Comparison of ENCODE assay signal across 1 cellular context in the genomic region with DNA sequence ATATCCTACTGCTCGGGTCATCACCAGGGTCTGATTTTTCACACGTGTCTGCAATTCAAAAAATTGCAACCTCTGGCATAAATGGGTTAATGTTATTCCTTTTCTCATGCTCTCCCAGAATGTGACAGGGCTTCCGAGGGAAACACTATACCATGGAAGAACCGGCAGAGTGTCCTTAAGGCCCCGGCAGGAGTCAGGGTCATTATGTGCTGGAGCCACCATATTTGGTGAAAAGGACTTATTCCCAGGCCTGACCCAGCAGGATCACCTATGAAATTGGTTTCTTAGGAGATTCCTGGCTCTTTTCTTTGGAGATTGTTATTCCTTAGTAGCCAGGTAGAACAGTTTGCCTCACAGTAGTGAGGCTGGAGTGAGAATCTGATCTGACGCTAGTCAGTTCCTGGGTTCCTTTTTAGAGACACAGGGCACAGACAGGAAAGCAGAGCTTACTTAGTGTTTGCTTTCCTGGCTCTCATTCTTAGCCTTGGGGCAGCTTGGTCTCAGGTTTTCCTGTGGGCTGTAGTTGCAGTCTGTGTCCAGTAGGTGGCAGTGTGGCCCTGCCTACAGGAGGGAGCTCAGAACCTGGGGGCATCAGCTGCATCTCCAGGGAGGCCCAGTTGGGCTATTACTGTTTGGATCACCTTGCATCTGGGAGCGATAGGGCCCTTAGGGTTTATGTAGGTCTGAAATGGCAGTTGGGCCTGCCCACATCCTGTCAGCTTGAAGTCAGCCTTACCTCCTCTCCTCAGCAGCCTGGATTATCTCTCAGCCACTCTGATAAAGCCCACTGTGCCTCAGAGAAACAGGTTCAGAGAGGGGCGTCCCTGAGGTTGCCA.
TF ChIP-seq lines count a peak whose summit lies in the region.

No MANE protein-coding gene starts in this region.

TF ChIP-seq in GM12878, 131 proteins besides CTCF, POLR2A, EP300 and RAD21:
- TF ChIP-seq NRF1 (conservative IDR thresholded peaks at IDR 0.05; ENCODE audit: low read depth, low read length): no peak
- TF ChIP-seq, protein P1, sequence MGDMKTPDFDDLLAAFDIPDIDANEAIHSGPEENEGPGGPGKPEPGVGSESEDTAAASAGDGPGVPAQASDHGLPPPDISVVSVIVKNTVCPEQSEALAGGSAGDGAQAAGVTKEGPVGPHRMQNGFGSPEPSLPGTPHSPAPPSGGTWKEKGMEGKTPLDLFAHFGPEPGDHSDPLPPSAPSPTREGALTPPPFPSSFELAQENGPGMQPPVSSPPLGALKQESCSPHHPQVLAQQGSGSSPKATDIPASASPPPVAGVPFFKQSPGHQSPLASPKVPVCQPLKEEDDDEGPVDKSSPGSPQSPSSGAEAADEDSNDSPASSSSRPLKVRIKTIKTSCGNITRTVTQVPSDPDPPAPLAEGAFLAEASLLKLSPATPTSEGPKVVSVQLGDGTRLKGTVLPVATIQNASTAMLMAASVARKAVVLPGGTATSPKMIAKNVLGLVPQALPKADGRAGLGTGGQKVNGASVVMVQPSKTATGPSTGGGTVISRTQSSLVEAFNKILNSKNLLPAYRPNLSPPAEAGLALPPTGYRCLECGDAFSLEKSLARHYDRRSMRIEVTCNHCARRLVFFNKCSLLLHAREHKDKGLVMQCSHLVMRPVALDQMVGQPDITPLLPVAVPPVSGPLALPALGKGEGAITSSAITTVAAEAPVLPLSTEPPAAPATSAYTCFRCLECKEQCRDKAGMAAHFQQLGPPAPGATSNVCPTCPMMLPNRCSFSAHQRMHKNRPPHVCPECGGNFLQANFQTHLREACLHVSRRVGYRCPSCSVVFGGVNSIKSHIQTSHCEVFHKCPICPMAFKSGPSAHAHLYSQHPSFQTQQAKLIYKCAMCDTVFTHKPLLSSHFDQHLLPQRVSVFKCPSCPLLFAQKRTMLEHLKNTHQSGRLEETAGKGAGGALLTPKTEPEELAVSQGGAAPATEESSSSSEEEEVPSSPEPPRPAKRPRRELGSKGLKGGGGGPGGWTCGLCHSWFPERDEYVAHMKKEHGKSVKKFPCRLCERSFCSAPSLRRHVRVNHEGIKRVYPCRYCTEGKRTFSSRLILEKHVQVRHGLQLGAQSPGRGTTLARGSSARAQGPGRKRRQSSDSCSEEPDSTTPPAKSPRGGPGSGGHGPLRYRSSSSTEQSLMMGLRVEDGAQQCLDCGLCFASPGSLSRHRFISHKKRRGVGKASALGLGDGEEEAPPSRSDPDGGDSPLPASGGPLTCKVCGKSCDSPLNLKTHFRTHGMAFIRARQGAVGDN (IDR thresholded peaks at IDR 0.05): no peak
- TF ChIP-seq HDAC6 (IDR thresholded peaks at IDR 0.05; ENCODE audit: unreplicated experiment): no peak
- TF ChIP-seq SP1 (IDR thresholded peaks at IDR 0.05; ENCODE audit: low read depth, low read length): no peak
- peak; percentile 61 for TF ChIP-seq SMC3 (IDR thresholded peaks at IDR 0.05; ENCODE audit: borderline replicate concordance, low read length)
- no peak for TF ChIP-seq ZNF24 (IDR thresholded peaks at IDR 0.05)
- TF ChIP-seq, protein P2, sequence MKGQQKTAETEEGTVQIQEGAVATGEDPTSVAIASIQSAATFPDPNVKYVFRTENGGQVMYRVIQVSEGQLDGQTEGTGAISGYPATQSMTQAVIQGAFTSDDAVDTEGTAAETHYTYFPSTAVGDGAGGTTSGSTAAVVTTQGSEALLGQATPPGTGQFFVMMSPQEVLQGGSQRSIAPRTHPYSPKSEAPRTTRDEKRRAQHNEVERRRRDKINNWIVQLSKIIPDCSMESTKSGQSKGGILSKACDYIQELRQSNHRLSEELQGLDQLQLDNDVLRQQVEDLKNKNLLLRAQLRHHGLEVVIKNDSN (IDR thresholded peaks at IDR 0.05; ENCODE audit: borderline replicate concordance, extremely low read length, insufficient read depth, low read depth, low read length): no peak
- TF ChIP-seq YY1 (IDR thresholded peaks at IDR 0.05; ENCODE audit: low read depth, low read length): peak; percentile 54; the same call in 1 of the 2 replicates
- TF ChIP-seq DPF2 (IDR thresholded peaks at IDR 0.05): no peak
- TF ChIP-seq IKZF1 (conservative IDR thresholded peaks at IDR 0.05): peak; percentile 25; the same call in 1 of the 2 replicates
- TF ChIP-seq ZZZ3 (IDR thresholded peaks at IDR 0.05; ENCODE audit: control insufficient read depth, insufficient read length, low read depth): no peak
- TF ChIP-seq LARP7 (IDR thresholded peaks at IDR 0.05): peak; percentile 41; the same call in 1 of the 2 replicates
- no peak for TF ChIP-seq NFIC (IDR thresholded peaks at IDR 0.05; ENCODE audit: low read depth, low read length)
- TF ChIP-seq ESRRA (IDR thresholded peaks at IDR 0.05; ENCODE audit: low read length): no peak
- 0 out of 2 replicates have a peak, but pooled peaks have one; percentile 20 for TF ChIP-seq TARDBP (IDR thresholded peaks at IDR 0.05; ENCODE audit: borderline replicate concordance)
- TF ChIP-seq CREM (IDR thresholded peaks at IDR 0.05; ENCODE audit: low read depth): no peak
- peak; percentile 48; the same call in 1 of the 2 replicates for TF ChIP-seq RB1 (IDR thresholded peaks at IDR 0.05; ENCODE audit: borderline replicate concordance)
- no peak for TF ChIP-seq TCF3 (IDR thresholded peaks at IDR 0.05; ENCODE audit: borderline replicate concordance, insufficient read depth, low read depth, low read length)
- no peak for TF ChIP-seq HDGF (IDR thresholded peaks at IDR 0.05)
- no peak for TF ChIP-seq MTA3 (IDR thresholded peaks at IDR 0.05; ENCODE audit: borderline replicate concordance, low read length)
- TF ChIP-seq, protein P3, sequence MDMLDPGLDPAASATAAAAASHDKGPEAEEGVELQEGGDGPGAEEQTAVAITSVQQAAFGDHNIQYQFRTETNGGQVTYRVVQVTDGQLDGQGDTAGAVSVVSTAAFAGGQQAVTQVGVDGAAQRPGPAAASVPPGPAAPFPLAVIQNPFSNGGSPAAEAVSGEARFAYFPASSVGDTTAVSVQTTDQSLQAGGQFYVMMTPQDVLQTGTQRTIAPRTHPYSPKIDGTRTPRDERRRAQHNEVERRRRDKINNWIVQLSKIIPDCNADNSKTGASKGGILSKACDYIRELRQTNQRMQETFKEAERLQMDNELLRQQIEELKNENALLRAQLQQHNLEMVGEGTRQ (IDR thresholded peaks at IDR 0.05; ENCODE audit: borderline replicate concordance, low read depth, low read length): no peak
- TF ChIP-seq CBX5 (IDR thresholded peaks at IDR 0.05; ENCODE audit: low read depth): no peak
- TF ChIP-seq NR2C1 (IDR thresholded peaks at IDR 0.05): no peak
- TF ChIP-seq, protein P4, sequence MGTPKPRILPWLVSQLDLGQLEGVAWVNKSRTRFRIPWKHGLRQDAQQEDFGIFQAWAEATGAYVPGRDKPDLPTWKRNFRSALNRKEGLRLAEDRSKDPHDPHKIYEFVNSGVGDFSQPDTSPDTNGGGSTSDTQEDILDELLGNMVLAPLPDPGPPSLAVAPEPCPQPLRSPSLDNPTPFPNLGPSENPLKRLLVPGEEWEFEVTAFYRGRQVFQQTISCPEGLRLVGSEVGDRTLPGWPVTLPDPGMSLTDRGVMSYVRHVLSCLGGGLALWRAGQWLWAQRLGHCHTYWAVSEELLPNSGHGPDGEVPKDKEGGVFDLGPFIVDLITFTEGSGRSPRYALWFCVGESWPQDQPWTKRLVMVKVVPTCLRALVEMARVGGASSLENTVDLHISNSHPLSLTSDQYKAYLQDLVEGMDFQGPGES (IDR thresholded peaks at IDR 0.05): 0 out of 2 replicates have a peak, but pooled peaks have one; percentile 7
- TF ChIP-seq BRCA1 (IDR thresholded peaks at IDR 0.05; ENCODE audit: low read depth, low read length): no peak
- TF ChIP-seq PAX8 (IDR thresholded peaks at IDR 0.05): no peak
- no peak for TF ChIP-seq SIN3A (IDR thresholded peaks at IDR 0.05; ENCODE audit: low read depth, low read length)
- TF ChIP-seq CHD1 (IDR thresholded peaks at IDR 0.05; ENCODE audit: low read depth, low read length): no peak
- TF ChIP-seq TCF7 (IDR thresholded peaks at IDR 0.05; ENCODE audit: borderline replicate concordance): no peak
- TF ChIP-seq, protein P5, sequence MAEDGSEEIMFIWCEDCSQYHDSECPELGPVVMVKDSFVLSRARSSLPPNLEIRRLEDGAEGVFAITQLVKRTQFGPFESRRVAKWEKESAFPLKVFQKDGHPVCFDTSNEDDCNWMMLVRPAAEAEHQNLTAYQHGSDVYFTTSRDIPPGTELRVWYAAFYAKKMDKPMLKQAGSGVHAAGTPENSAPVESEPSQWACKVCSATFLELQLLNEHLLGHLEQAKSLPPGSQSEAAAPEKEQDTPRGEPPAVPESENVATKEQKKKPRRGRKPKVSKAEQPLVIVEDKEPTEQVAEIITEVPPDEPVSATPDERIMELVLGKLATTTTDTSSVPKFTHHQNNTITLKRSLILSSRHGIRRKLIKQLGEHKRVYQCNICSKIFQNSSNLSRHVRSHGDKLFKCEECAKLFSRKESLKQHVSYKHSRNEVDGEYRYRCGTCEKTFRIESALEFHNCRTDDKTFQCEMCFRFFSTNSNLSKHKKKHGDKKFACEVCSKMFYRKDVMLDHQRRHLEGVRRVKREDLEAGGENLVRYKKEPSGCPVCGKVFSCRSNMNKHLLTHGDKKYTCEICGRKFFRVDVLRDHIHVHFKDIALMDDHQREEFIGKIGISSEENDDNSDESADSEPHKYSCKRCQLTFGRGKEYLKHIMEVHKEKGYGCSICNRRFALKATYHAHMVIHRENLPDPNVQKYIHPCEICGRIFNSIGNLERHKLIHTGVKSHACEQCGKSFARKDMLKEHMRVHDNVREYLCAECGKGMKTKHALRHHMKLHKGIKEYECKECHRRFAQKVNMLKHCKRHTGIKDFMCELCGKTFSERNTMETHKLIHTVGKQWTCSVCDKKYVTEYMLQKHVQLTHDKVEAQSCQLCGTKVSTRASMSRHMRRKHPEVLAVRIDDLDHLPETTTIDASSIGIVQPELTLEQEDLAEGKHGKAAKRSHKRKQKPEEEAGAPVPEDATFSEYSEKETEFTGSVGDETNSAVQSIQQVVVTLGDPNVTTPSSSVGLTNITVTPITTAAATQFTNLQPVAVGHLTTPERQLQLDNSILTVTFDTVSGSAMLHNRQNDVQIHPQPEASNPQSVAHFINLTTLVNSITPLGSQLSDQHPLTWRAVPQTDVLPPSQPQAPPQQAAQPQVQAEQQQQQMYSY (CRISPR knock-in tag; IDR thresholded peaks at IDR 0.05): no peak
